Comparison of ENCODE assay signal across 8 cellular contexts in genomic region chr20:53652090-53652858, GRCh38. TPM values are rescaled to one million over a fixed set of nuclear protein-coding genes. Genes with fewer than 3 reads are reported as not detected.
DNase-seq lines count a peak whose midpoint lies in the region; ATAC-seq lines count a peak whose summit lies in the region.

No MANE protein-coding gene starts in this region.

- no peaks in the 10 kb centered on the region for H3K27me3 ChIP-seq in muscle layer of duodenum (ENCODE audit: low read depth, low read length)

- peaks cover 39% of the 10 kb centered on the region for H3K4me1 Mint-ChIP-seq in activated T-helper 2 cell treated with anti-CD3 and anti-CD28 coated beads, Interferon-gamma antibody, Interleukin-2, Interleukin-4, amounts not matched to agents 10 μg/mL and 5 μg/mL and 100 μg/mL, durations not matched to agents 14 hours and 24 hours and 36 hours (ENCODE audit: low read depth)

- no peaks in the 10 kb centered on the region for H3K27me3 Mint-ChIP-seq in activated T-helper 2 cell treated with anti-CD3 and anti-CD28 coated beads, Interferon-gamma antibody, Interleukin-2, Interleukin-4, amounts not matched to agents 10 μg/mL and 5 μg/mL and 100 μg/mL, durations not matched to agents 14 hours and 24 hours and 36 hours (ENCODE audit: low read depth)

- ATAC-seq in GM18502 (IDR thresholded peaks at IDR 0.05; ENCODE audit: poor library complexity, unreplicated experiment) (peak; percentile 69), GM21515 (IDR thresholded peaks at IDR 0.05; ENCODE audit: unreplicated experiment) (peak; percentile 65), HG03575 (IDR thresholded peaks at IDR 0.05; ENCODE audit: extremely low read depth, insufficient number of reproducible peaks, low FRiP score, unreplicated experiment) (peak; percentile 38)

- no peaks in the 10 kb centered on the region for H3K36me3 ChIP-seq in muscle layer of duodenum (ENCODE audit: control insufficient read depth in 1 of 2, insufficient read depth in 2 of 2, low read length in 2 of 2)

- no peaks in the 10 kb centered on the region for H3K36me3 Mint-ChIP-seq in activated T-helper 2 cell treated with anti-CD3 and anti-CD28 coated beads, Interferon-gamma antibody, Interleukin-2, Interleukin-4, amounts not matched to agents 10 μg/mL and 5 μg/mL and 100 μg/mL, durations not matched to agents 14 hours and 24 hours and 36 hours (ENCODE audit: low read depth)

- H3K27ac Mint-ChIP-seq in activated T-helper 2 cell treated with anti-CD3 and anti-CD28 coated beads, Interferon-gamma antibody, Interleukin-2, Interleukin-4, amounts not matched to agents 10 μg/mL and 5 μg/mL and 100 μg/mL, durations not matched to agents 14 hours and 24 hours and 36 hours, result peak overlapping the region; percentile 99

- no peaks in the 10 kb centered on the region for H3K9me3 Mint-ChIP-seq in activated T-helper 2 cell treated with anti-CD3 and anti-CD28 coated beads, Interferon-gamma antibody, Interleukin-2, Interleukin-4, amounts not matched to agents 10 μg/mL and 5 μg/mL and 100 μg/mL, durations not matched to agents 14 hours and 24 hours and 36 hours

- H3K4me3 ChIP-seq in muscle layer of duodenum (ENCODE audit: low read depth in 1 of 2, low read length in 2 of 2), result peak overlapping the region in 1 of 2 donors; percentile 2

- intact Hi-C loops in activated T-helper 2 cell treated with anti-CD3 and anti-CD28 coated beads, Interferon-gamma antibody, Interleukin-2, Interleukin-4, amounts not matched to agents 10 μg/mL and 5 μg/mL and 100 μg/mL, durations not matched to agents 14 hours and 24 hours and 36 hours (cut with micrococcal nuclease), result loop anchor here (1.0 to 10.0 kb wide), 5 partner anchors 9 to 221 kb away; no protein-coding TSS in a partner anchor

- peaks cover 13 to 17% of the 10 kb centered on the region in 2 donors for H3K4me1 ChIP-seq in muscle layer of duodenum (ENCODE audit: control insufficient read depth in 1 of 2, insufficient read depth in 2 of 2, low read length in 2 of 2)

- peak overlapping the region; percentile 75 for H3K4me3 Mint-ChIP-seq in activated T-helper 2 cell treated with anti-CD3 and anti-CD28 coated beads, Interferon-gamma antibody, Interleukin-2, Interleukin-4, amounts not matched to agents 10 μg/mL and 5 μg/mL and 100 μg/mL, durations not matched to agents 14 hours and 24 hours and 36 hours (ENCODE audit: low read depth)

- no peak for DNase-seq in activated T-helper 2 cell treated with anti-CD3 and anti-CD28 coated beads, Interferon-gamma antibody, Interleukin-2, Interleukin-4, amounts not matched to agents 10 μg/mL and 5 μg/mL and 100 μg/mL, durations not matched to agents 14 hours and 24 hours and 36 hours (ENCODE audit: low spot score)
- DNase-seq in DMS79 (lab: John Stamatoyannopoulos, UW), result no peak
- no peak for DNase-seq in NK-92 treated with Interleukin-12 subunit alpha and Interleukin-12 subunit beta, amount 100 ng/mL, for 24 hours (lab: John Stamatoyannopoulos, UW)
- no peak for DNase-seq in activated CD4-positive, alpha-beta T cell treated with anti-CD3 and anti-CD28 coated beads for 1 hour

- H3K27ac ChIP-seq in muscle layer of duodenum (ENCODE audit: low read length), result peak overlapping the region; percentile 57

- no peaks in the 10 kb centered on the region for H3K9me3 ChIP-seq in muscle layer of duodenum (ENCODE audit: control insufficient read depth in 1 of 2, low read length in 2 of 2)

RNA-seq across cellular contexts. Expression of gene ZNF217, which starts 58.6 kb away (rescaled TPM):
- 55.4 and 60.6 TPM in 2 replicates for total RNA-seq in activated T-helper 2 cell treated with anti-CD3 and anti-CD28 coated beads, Interferon-gamma antibody, Interleukin-2, Interleukin-4, amounts not matched to agents 10 μg/mL and 5 μg/mL and 100 μg/mL, durations not matched to agents 14 hours and 24 hours and 36 hours
